16 cellular contexts compared by ENCODE assay signal in genomic region chr9:111985315-111985714, GRCh38.
DNase-seq lines count a peak whose midpoint lies in the region; ATAC-seq and TF ChIP-seq lines count a peak whose summit lies in the region.
"Had no signal": no experiment of that assay in that cellular context is flagged by ENCODE, and none has a peak within 500 bp of the region (broad histone marks: within the 10 kb centered on the region; RNA-seq: fewer than 3 reads in every experiment).

No MANE protein-coding gene starts in this region.

- H3K36me3 Mint-ChIP-seq in activated naive CD8-positive, alpha-beta T cell treated with anti-CD3 and anti-CD28 coated beads, Interleukin-2, amount 10 ng/mL, durations not matched to agents 7 days and 5 days: peaks cover 2% of the 10 kb centered on the region

- TF ChIP-seq CTCF in GM12865 (IDR thresholded peaks at IDR 0.05; ENCODE audit: insufficient read depth, low read depth, low read length, missing control alignments) (no peak), esophagus squamous epithelium (IDR thresholded peaks at IDR 0.05) (no peak)

- no peak overlapping the region for H3K4me3 ChIP-seq in GM12865 (ENCODE audit: low read depth, low read length)
- no peak overlapping the region for H3K4me3 ChIP-seq in esophagus squamous epithelium
- H3K4me3 ChIP-seq: esophagus muscularis mucosa, lung, ovary had no signal

- H3K4me1 ChIP-seq in esophagus squamous epithelium: peaks cover 3 to 20% (median 11%) of the 10 kb centered on the region in 3 donors

- 92% methylated on average over 4 to 6 of the region's 6 CpGs for WGBS in esophagus squamous epithelium, 2 donors

- no peak overlapping the region for H3K27ac ChIP-seq in esophagus squamous epithelium
- H3K27ac ChIP-seq: ovary had no signal

- TF ChIP-seq POLR2A in esophagus squamous epithelium (IDR thresholded peaks at IDR 0.05): no peak

- peak overlapping the region; percentile 33 for H3K4me3 Mint-ChIP-seq in activated naive CD8-positive, alpha-beta T cell treated with anti-CD3 and anti-CD28 coated beads, Interleukin-2, amount 10 ng/mL, durations not matched to agents 7 days and 5 days
- H3K4me3 Mint-ChIP-seq: activated CD4-positive, alpha-beta T cell treated with anti-CD3 and anti-CD28 coated beads, Interleukin-2, amount 10 ng/mL, durations not matched to agents 7 days and 5 days had no signal

- peaks cover 1% of the 10 kb centered on the region for H3K9me3 Mint-ChIP-seq in activated naive CD8-positive, alpha-beta T cell treated with anti-CD3 and anti-CD28 coated beads, Interleukin-2, amount 10 ng/mL, durations not matched to agents 7 days and 5 days
- H3K9me3 Mint-ChIP-seq: central memory CD8-positive, alpha-beta T cell had no signal

- H3K27me3 ChIP-seq in esophagus squamous epithelium: no peaks in the 10 kb centered on the region
- H3K27me3 ChIP-seq: esophagus muscularis mucosa, ovary had no signal

- no peaks in the 10 kb centered on the region for H3K9me3 ChIP-seq in esophagus squamous epithelium
- H3K9me3 ChIP-seq: esophagus muscularis mucosa, ovary had no signal

- DNase-seq in GM12865 (ENCODE audit: low read depth) (peak; percentile 93), hepatic stellate cell (ENCODE audit: low spot score) (no peak), esophagus squamous epithelium (lab: John Stamatoyannopoulos, UW) (no peak), NCI-H446 treated with DMSO at 0.1 percent for 48 hours (lab: John Stamatoyannopoulos, UW) (no peak)
- DNase-seq in activated naive CD8-positive, alpha-beta T cell treated with anti-CD3 and anti-CD28 coated beads, Interleukin-2, amount 10 ng/mL, durations not matched to agents 7 days and 5 days: no peak
- DNase-seq in activated effector memory CD4-positive, alpha-beta T cell treated with Interleukin-2 at 50 U/mL for 16 hours: no peak
- DNase-seq: activated CD4-positive, alpha-beta T cell treated with anti-CD3 and anti-CD28 coated beads, Interleukin-2, amount 10 ng/mL, durations not matched to agents 7 days and 5 days; NCI-H1436; ovary; stimulated activated CD4-positive, alpha-beta T cell treated with anti-CD3 and anti-CD28 coated beads, Interleukin-2, amount 100 ng/mL, for 24 hours; stimulated activated naive CD8-positive, alpha-beta T cell treated with anti-CD3 and anti-CD28 coated beads, Interleukin-15, amount 100 ng/mL, for 72 hours had no signal

- no peaks in the 10 kb centered on the region for H3K36me3 ChIP-seq in esophagus squamous epithelium
- H3K36me3 ChIP-seq: esophagus muscularis mucosa, ovary had no signal

- POLR2A ChIA-PET in activated naive CD8-positive, alpha-beta T cell treated with anti-CD3 and anti-CD28 coated beads, Interleukin-2, amount 10 ng/mL, durations not matched to agents 7 days and 5 days (lab: Charles Lee): interaction anchor here (0.7 to 1.2 kb wide), 4 partner anchors 17 to 76 kb away, joined by 3 to 5 read pairs (median 4); no protein-coding TSS in a partner anchor

- peaks cover 32% of the 10 kb centered on the region for H3K4me1 Mint-ChIP-seq in activated naive CD8-positive, alpha-beta T cell treated with anti-CD3 and anti-CD28 coated beads, Interleukin-2, amount 10 ng/mL, durations not matched to agents 7 days and 5 days

- H3K27me3 Mint-ChIP-seq in activated naive CD8-positive, alpha-beta T cell treated with anti-CD3 and anti-CD28 coated beads, Interleukin-2, amount 10 ng/mL, durations not matched to agents 7 days and 5 days: no peaks in the 10 kb centered on the region
- H3K27me3 Mint-ChIP-seq: central memory CD8-positive, alpha-beta T cell; stimulated activated naive CD8-positive, alpha-beta T cell treated with anti-CD3 and anti-CD28 coated beads, Interleukin-15, amount 100 ng/mL, for 72 hours had no signal

- intact Hi-C loops in esophagus squamous epithelium (cut with DNase I): no loop called here

- peak overlapping the region; percentile 56 for H3K27ac Mint-ChIP-seq in activated naive CD8-positive, alpha-beta T cell treated with anti-CD3 and anti-CD28 coated beads, Interleukin-2, amount 10 ng/mL, durations not matched to agents 7 days and 5 days
- H3K27ac Mint-ChIP-seq: activated CD4-positive, alpha-beta T cell treated with anti-CD3 and anti-CD28 coated beads, Interleukin-2, amount 10 ng/mL, durations not matched to agents 7 days and 5 days; stimulated activated naive CD8-positive, alpha-beta T cell treated with anti-CD3 and anti-CD28 coated beads, Interleukin-15, amount 100 ng/mL, for 72 hours had no signal

- ATAC-seq in GM21390 (IDR thresholded peaks at IDR 0.05; ENCODE audit: unreplicated experiment) (peak; percentile 40), HG03108 (IDR thresholded peaks at IDR 0.05; ENCODE audit: unreplicated experiment) (peak; percentile 29)
- no peak for ATAC-seq in activated naive CD8-positive, alpha-beta T cell treated with anti-CD3 and anti-CD28 coated beads, Interleukin-2, amount 10 ng/mL, durations not matched to agents 7 days and 5 days (ENCODE audit: low read depth)
- ATAC-seq: stimulated activated naive CD8-positive, alpha-beta T cell treated with anti-CD3 and anti-CD28 coated beads, Interleukin-15, amount 100 ng/mL, for 72 hours had no signal
